In genomic region chr3:53238881-53239280, GRCh38 we compare ENCODE assay signal across 15 cellular contexts. TPM values are rescaled to one million over a fixed set of nuclear protein-coding genes. Genes with fewer than 3 reads are reported as not detected.
DNase-seq lines count a peak whose midpoint lies in the region; ATAC-seq, FAIRE-seq and TF ChIP-seq lines count a peak whose summit lies in the region.
"Had no signal": no experiment of that assay in that cellular context is flagged by ENCODE, and none has a peak within 500 bp of the region (broad histone marks: within the 10 kb centered on the region; RNA-seq: fewer than 3 reads in every experiment).

No MANE protein-coding gene starts in this region.

- H3K27me3 ChIP-seq in SK-N-SH (ENCODE audit: insufficient read depth) = no peaks in the 10 kb centered on the region
- H3K27me3 ChIP-seq in body of pancreas = no peaks in the 10 kb centered on the region
- no peaks in the 10 kb centered on the region for H3K27me3 ChIP-seq in HepG2 (ENCODE audit: control insufficient read depth in 1 of 2, insufficient read depth in 2 of 2, low read length in 2 of 2)

- H4K20me1 ChIP-seq in SK-N-SH (ENCODE audit: insufficient read depth) (peaks cover 31% of the 10 kb centered on the region), HepG2 (ENCODE audit: insufficient read depth, low read length) (peaks cover 19% of the 10 kb centered on the region; the same call in 1 of the 2 replicates)

- no peaks in the 10 kb centered on the region for H3K9me3 ChIP-seq in SK-N-SH
- no peaks in the 10 kb centered on the region for H3K9me3 ChIP-seq in body of pancreas
- H3K9me3 ChIP-seq in HepG2 (ENCODE audit: low read length) = no peaks in the 10 kb centered on the region

- peaks cover 33 to 59% of the 10 kb centered on the region in 2 experiments for H3K36me3 ChIP-seq in SK-N-SH (replicated peaks in 1 of 2; ENCODE audit: control insufficient read depth in 1 of 2, insufficient read depth in 2 of 2, low read length in 1 of 2)
- H3K36me3 ChIP-seq in body of pancreas (replicated peaks in 1 of 2; ENCODE audit: insufficient read depth in 1 of 2, low read depth in 2 of 2) = peaks cover 5 to 9% of the 10 kb centered on the region in 2 donors
- H3K36me3 ChIP-seq in HepG2 (replicated peaks in 1 of 2; ENCODE audit: control insufficient read depth in 1 of 2, insufficient read depth in 2 of 2, low read length in 2 of 2) = peaks cover 55 to 74% of the 10 kb centered on the region in 2 experiments

- ATAC-seq in SK-N-SH treated with all-trans-retinoic acid at 6 μM for 48 hours (no peak), body of pancreas (no peak), HepG2 (no peak), WTC11 (no peak), GM21367 (IDR thresholded peaks at IDR 0.05; ENCODE audit: unreplicated experiment) (no peak)
- ATAC-seq in stimulated activated naive B cell treated with anti-CD40 and anti-IgM and Interleukin-4, amounts not matched to agents 10 μg/mL and 1 μg/mL and 100 μg/mL, for 72 hours (replicated peaks) = no peak
- ATAC-seq: activated T-cell treated with anti-CD3 and anti-CD28 coated beads, Interleukin-2, amount 50 U/mL, for 72 hours had no signal

- peaks cover 71% of the 10 kb centered on the region for H3K79me2 ChIP-seq in SK-N-SH (ENCODE audit: insufficient read depth)
- H3K79me2 ChIP-seq in HepG2 (ENCODE audit: insufficient read depth, low read length) = peaks cover 28% of the 10 kb centered on the region

- WGBS in SK-N-SH (ENCODE audit: low lambda C conversion rate) = 77% methylated on average over 4 of the region's 4 CpGs
- 75 to 80% methylated on average over 4 of the region's 4 CpGs for WGBS in body of pancreas, 2 donors
- WGBS in HepG2 (ENCODE audit: low lambda C conversion rate) = 97% methylated on average over 4 of the region's 4 CpGs

- no peak for TF ChIP-seq RAD21 in SK-N-SH (IDR thresholded peaks at IDR 0.05; ENCODE audit: low read length)
- no peak for TF ChIP-seq RAD21 in HepG2 (CRISPR knock-in tag; IDR thresholded peaks at IDR 0.05)

- in situ Hi-C loops in HepG2 (cut with HindIII; ENCODE audit: extremely low pct_ligation_motif_present, low pct_unique_long_range_greater_than_20kb) = no loop called here

- H3K4me1 Mint-ChIP-seq in stimulated activated naive B cell treated with anti-CD40 and anti-IgM and Interleukin-4, amounts not matched to agents 10 μg/mL and 1 μg/mL and 100 μg/mL, for 72 hours = peaks cover 9 to 20% of the 10 kb centered on the region in 2 donors
- peaks cover 29% of the 10 kb centered on the region for H3K4me1 Mint-ChIP-seq in WTC11

- FAIRE-seq in HepG2 (lab: Jason Lieb, UNC) = no peak

- H3K9ac ChIP-seq in SK-N-SH (no peak overlapping the region), HepG2 (ENCODE audit: insufficient read depth, low read depth, low read length) (no peak overlapping the region)

- no peaks in the 10 kb centered on the region for H3K27me3 Mint-ChIP-seq in stimulated activated naive B cell treated with anti-CD40 and anti-IgM and Interleukin-4, amounts not matched to agents 10 μg/mL and 1 μg/mL and 100 μg/mL, for 72 hours
- no peaks in the 10 kb centered on the region for H3K27me3 Mint-ChIP-seq in WTC11 (ENCODE audit: low read depth)
- H3K27me3 Mint-ChIP-seq: activated B cell treated with CpG ODN at 0.5 μM for 24 hours, IgD-negative memory B cell had no signal

- peak overlapping the region; percentile 53; the same call in 1 of the 2 replicates for H3K4me2 ChIP-seq in SK-N-SH
- no peak overlapping the region for H3K4me2 ChIP-seq in HepG2 (ENCODE audit: low read depth, low read length)

- no TSS peak for BruUV-seq in HepG2 (replicated peaks; lab: Mats Ljungman, UMichigan)

- DNase-seq in SK-N-SH (no peak), body of pancreas (no peak), HepG2 (ENCODE audit: low spot score) (no peak), caudate nucleus (lab: John Stamatoyannopoulos, UW) (no peak), WTC11 (ENCODE audit: low spot score) (no peak)
- DNase-seq in stimulated activated naive B cell treated with anti-CD40 and anti-IgM and Interleukin-4, amounts not matched to agents 10 μg/mL and 1 μg/mL and 100 μg/mL, for 72 hours = no peak
- DNase-seq: 8988T; activated B cell treated with CpG ODN at 0.5 μM for 24 hours; activated T-cell treated with anti-CD3 and anti-CD28 coated beads, Interleukin-2, amount 50 U/mL, for 72 hours; NCI-H1436 treated with DMSO at 0.1 percent for 48 hours; NCI-H524 treated with DMSO at 0.1 percent for 48 hours; SIG-M5 had no signal

- H2AFZ ChIP-seq in SK-N-SH (ENCODE audit: low read depth) (no peak overlapping the region), HepG2 (ENCODE audit: low read length) (no peak overlapping the region)

- no peak overlapping the region for H3K4me3 Mint-ChIP-seq in stimulated activated naive B cell treated with anti-CD40 and anti-IgM and Interleukin-4, amounts not matched to agents 10 μg/mL and 1 μg/mL and 100 μg/mL, for 72 hours
- H3K4me3 Mint-ChIP-seq in WTC11 = no peak overlapping the region
- H3K4me3 Mint-ChIP-seq: activated B cell treated with CpG ODN at 0.5 μM for 24 hours; activated T-cell treated with anti-CD3 and anti-CD28 coated beads, Interleukin-2, amount 50 U/mL, for 72 hours; IgD-negative memory B cell had no signal

- peaks cover 40 to 54% of the 10 kb centered on the region in 2 donors for H3K36me3 Mint-ChIP-seq in stimulated activated naive B cell treated with anti-CD40 and anti-IgM and Interleukin-4, amounts not matched to agents 10 μg/mL and 1 μg/mL and 100 μg/mL, for 72 hours
- peaks cover 74% of the 10 kb centered on the region for H3K36me3 Mint-ChIP-seq in WTC11

- no peaks in the 10 kb centered on the region for H3K9me2 ChIP-seq in SK-N-SH

- TF ChIP-seq CTCF in SK-N-SH (IDR thresholded peaks at IDR 0.05) (no peak), body of pancreas (IDR thresholded peaks at IDR 0.05) (no peak), HepG2 (CRISPR knock-in tag; IDR thresholded peaks at IDR 0.05) (no peak), WTC11 (IDR thresholded peaks at IDR 0.05) (no peak)

- POLR2A ChIA-PET in SK-N-SH (lab: Yijun Ruan, JAX) (no interaction called here), HepG2 (lab: Yijun Ruan, JAX) (interaction anchor here (1.3 kb wide), 1 partner anchor 13 kb away, joined by 4 read pairs; no protein-coding TSS in a partner anchor), WTC11 (lab: Charles Lee) (no interaction called here)

- TF ChIP-seq EP300 in SK-N-SH (IDR thresholded peaks at IDR 0.05; ENCODE audit: borderline replicate concordance in 1 of 2, low read depth in 1 of 2, low read length in 1 of 2) (no peak), HepG2 (IDR thresholded peaks at IDR 0.05; ENCODE audit: low read depth in 2 of 2, low read length in 2 of 2) (no peak), HepG2 (CRISPR knock-in tag; IDR thresholded peaks at IDR 0.05; ENCODE audit: borderline replicate concordance) (no peak)

- H3K27ac Mint-ChIP-seq in stimulated activated naive B cell treated with anti-CD40 and anti-IgM and Interleukin-4, amounts not matched to agents 10 μg/mL and 1 μg/mL and 100 μg/mL, for 72 hours = peak overlapping the region; percentile 25
- H3K27ac Mint-ChIP-seq in WTC11 = no peak overlapping the region; the same call in none of the 2 replicates
- H3K27ac Mint-ChIP-seq: activated B cell treated with CpG ODN at 0.5 μM for 24 hours had no signal

- H3F3A ChIP-seq in SK-N-SH (replicated peaks; ENCODE audit: insufficient read depth) = peaks cover 44% of the 10 kb centered on the region

- H3K4me1 ChIP-seq in SK-N-SH (ENCODE audit: control insufficient read depth in 1 of 2, insufficient read depth in 2 of 2, low read depth in 1 of 2, low read length in 1 of 2) (peaks cover 29 to 31% of the 10 kb centered on the region in 2 experiments; a peak in 3 of 4 replicates), body of pancreas (peaks cover 77% of the 10 kb centered on the region), HepG2 (ENCODE audit: insufficient read depth, low read length) (peaks cover 44% of the 10 kb centered on the region)

- H3K4me3 ChIP-seq in SK-N-SH (ENCODE audit: low read depth in 2 of 2, low read length in 1 of 2) (no peak overlapping the region), body of pancreas (no peak overlapping the region), HepG2 (replicated peaks in 1 of 3; ENCODE audit: insufficient read depth in 1 of 3, low read depth in 2 of 3, low read length in 3 of 3) (no peak overlapping the region)

- CTCF ChIA-PET in SK-N-SH (lab: Yijun Ruan, JAX) (no interaction called here), HepG2 (lab: Yijun Ruan, JAX; ENCODE audit: low intra/inter-chr PET ratio, low total read pairs) (no interaction called here), WTC11 (lab: Charles Lee) (no interaction called here)

- peak overlapping the region; percentile 81 to 97 for H3K27ac ChIP-seq in SK-N-SH (ENCODE audit: low read depth in 2 of 2, low read length in 1 of 2)
- H3K27ac ChIP-seq in body of pancreas = peak overlapping the region; percentile 30 to 79 (median 65)
- peak overlapping the region; percentile 52 for H3K27ac ChIP-seq in HepG2 (ENCODE audit: extremely low read length, insufficient read depth, low read length)
- H3K27ac ChIP-seq in caudate nucleus (ENCODE audit: low read depth, low read length) = no peak overlapping the region

- intact Hi-C loops in body of pancreas (cut with DNase I) = no loop called here
- intact Hi-C loops in HepG2 (cut with micrococcal nuclease; ENCODE audit: unreplicated experiment) = no loop called here

- TF ChIP-seq POLR2A in body of pancreas (IDR thresholded peaks at IDR 0.05) = no peak
- no peak for TF ChIP-seq POLR2A in HepG2 (IDR thresholded peaks at IDR 0.05; ENCODE audit: insufficient read depth in 1 of 2, low read depth in 2 of 2, low read length in 2 of 2)

- no peaks in the 10 kb centered on the region for H3K9me3 Mint-ChIP-seq in stimulated activated naive B cell treated with anti-CD40 and anti-IgM and Interleukin-4, amounts not matched to agents 10 μg/mL and 1 μg/mL and 100 μg/mL, for 72 hours
- no peaks in the 10 kb centered on the region for H3K9me3 Mint-ChIP-seq in WTC11
- H3K9me3 Mint-ChIP-seq: activated B cell treated with CpG ODN at 0.5 μM for 24 hours; activated T-cell treated with anti-CD3 and anti-CD28 coated beads, Interleukin-2, amount 50 U/mL, for 72 hours; IgD-negative memory B cell had no signal

RNA-seq across cellular contexts. Expression of gene TKT, which starts 16.9 kb away (rescaled TPM):
- polyA plus RNA-seq in SK-N-SH (2012; rRNA removed) = 119 and 144 TPM in 2 replicates
- polyA plus RNA-seq in SK-N-SH (2012; cell fraction: cytosol; rRNA removed) = 70.5 and 99.2 TPM in 2 replicates
- polyA plus RNA-seq in SK-N-SH (2012; cell fraction: nucleus; rRNA removed) = 178 and 225 TPM in 2 replicates
- 100 to 1,000 TPM in 1 of 2 donors, 10 to 100 TPM in 1; 96.6 to 208 TPM for total RNA-seq in body of pancreas
- total RNA-seq in HepG2 (2016; rRNA removed; fragmentation: Illumina TruSeq; extraction: Trizol) = 196 and 238 TPM in 2 replicates
- 73.9 and 83.5 TPM in 2 replicates for total RNA-seq in HepG2 (2016; cell fraction: cytosol; rRNA removed; fragmentation: Illumina TruSeq; extraction: Trizol; ENCODE audit: low read depth)
- total RNA-seq in HepG2 (2016; cell fraction: insoluble cytoplasmic fraction; rRNA removed; fragmentation: Illumina TruSeq; extraction: Trizol) = 153 and 251 TPM in 2 replicates
- total RNA-seq in HepG2 (2016; cell fraction: membrane; rRNA removed; fragmentation: Illumina TruSeq; extraction: Trizol) = 138 and 161 TPM in 2 replicates
- 157 and 193 TPM in 2 replicates for total RNA-seq in HepG2 (2016; cell fraction: nucleus; rRNA removed; fragmentation: Illumina TruSeq; extraction: Trizol)
- polyA plus RNA-seq in HepG2 (2011; rRNA removed) = 150 and 188 TPM in 2 replicates
- polyA plus RNA-seq in HepG2 (2011; cell fraction: cytosol; rRNA removed) = 105 and 148 TPM in 2 replicates
- polyA plus RNA-seq in HepG2 (2011; cell fraction: nucleus; rRNA removed) = 113 and 116 TPM in 2 replicates
- polyA plus RNA-seq in HepG2 (2012) = 234 and 367 TPM in 2 replicates
- 126 and 140 TPM in 2 replicates for polyA plus RNA-seq in HepG2 (2016; cell fraction: cytosol; fragmentation: Illumina TruSeq; extraction: Trizol; ENCODE audit: low read depth)
- 190 and 266 TPM in 2 replicates for polyA plus RNA-seq in HepG2 (2016; cell fraction: insoluble cytoplasmic fraction; fragmentation: Illumina TruSeq; extraction: Trizol; ENCODE audit: low read depth)
- 168 and 215 TPM in 2 replicates for polyA plus RNA-seq in HepG2 (2016; cell fraction: membrane; fragmentation: Illumina TruSeq; extraction: Trizol; ENCODE audit: low read depth)
- polyA plus RNA-seq in HepG2 (2016; cell fraction: nucleus; fragmentation: Illumina TruSeq; extraction: Trizol; ENCODE audit: insufficient read depth, low read depth) = 308 and 328 TPM in 2 replicates
- 280 and 471 TPM in 2 replicates for polyA minus RNA-seq in HepG2 (2011; rRNA and poly(A)+ RNA removed; ENCODE audit: low replicate concordance)
- 128 and 140 TPM in 2 replicates for polyA minus RNA-seq in HepG2 (2011; cell fraction: cytosol; rRNA and poly(A)+ RNA removed)
- polyA minus RNA-seq in HepG2 (2011; cell fraction: nucleus; rRNA and poly(A)+ RNA removed) = 47.4 and 62.7 TPM in 2 replicates
- 1,040 to 1,222 TPM (median 1,204 TPM) in 3 replicates for total RNA-seq in WTC11 (2021)
